Comparison of ENCODE assay signal across 1 cellular context in genomic region chr6:136244061-136244616, GRCh38.
TF ChIP-seq lines count a peak whose summit lies in the region.

No MANE protein-coding gene starts in this region.

TF ChIP-seq in K562, 482 proteins besides CTCF, POLR2A, EP300 and RAD21:
- TF ChIP-seq STAT5B (CRISPR knock-in tag; IDR thresholded peaks at IDR 0.05) (no peak), NFE2L1 (tag; IDR thresholded peaks at IDR 0.05; ENCODE audit: borderline replicate concordance, low read depth) (no peak), NR2C1 (IDR thresholded peaks at IDR 0.05) (no peak), NR2C1 (tag; IDR thresholded peaks at IDR 0.05) (no peak), KLF16 (IDR thresholded peaks at IDR 0.05) (no peak)
TF ChIP-seq in K562: peak in this region for 0.
